Comparison of ENCODE assay signal across 9 cellular contexts in the genomic region with DNA sequence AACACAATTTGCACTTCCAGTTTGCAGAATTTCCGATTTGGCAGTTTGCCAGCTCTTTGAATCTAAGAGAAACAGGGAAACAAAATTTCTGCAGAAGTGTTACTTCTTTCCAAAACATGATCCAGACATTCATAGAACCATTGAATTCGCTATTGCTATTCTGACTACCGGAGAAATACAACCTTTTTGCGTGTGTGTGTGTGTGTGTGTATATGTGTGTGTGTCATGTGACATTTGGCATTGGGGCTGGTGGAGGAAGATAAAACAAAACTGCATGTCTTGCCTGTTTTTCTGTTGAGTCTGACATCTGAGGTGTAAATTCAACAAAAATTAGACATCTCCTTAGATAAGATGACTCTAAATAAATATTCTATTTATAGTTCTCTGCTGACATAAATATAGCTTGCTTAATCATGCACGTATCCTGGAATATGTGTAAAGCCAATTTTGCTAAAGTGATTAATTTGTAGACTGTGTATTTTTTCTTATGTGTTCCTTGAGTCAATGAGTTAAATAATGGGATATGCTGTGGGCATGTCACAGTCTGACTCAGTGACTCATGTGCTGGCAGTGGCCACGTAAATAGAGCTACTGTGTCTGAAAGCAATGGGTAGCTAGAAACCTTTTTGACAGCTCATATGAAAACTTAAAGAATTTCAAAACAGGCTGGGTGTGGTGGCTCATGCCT.
DNase-seq lines count a peak whose midpoint lies in the region; ATAC-seq and TF ChIP-seq lines count a peak whose summit lies in the region.
"Had no signal": no experiment of that assay in that cellular context is flagged by ENCODE, and none has a peak within 500 bp of the region (broad histone marks: within the 10 kb centered on the region; RNA-seq: fewer than 3 reads in every experiment).

No MANE protein-coding gene starts in this region.

- H3K27me3 Mint-ChIP-seq in CD14-positive monocyte (ENCODE audit: low read depth in 3 of 3), result no peaks in the 10 kb centered on the region
- no peaks in the 10 kb centered on the region for H3K27me3 Mint-ChIP-seq in activated naive CD8-positive, alpha-beta T cell treated with anti-CD3 and anti-CD28 coated beads for 36 hours
- H3K27me3 Mint-ChIP-seq: effector memory CD8-positive, alpha-beta T cell had no signal

- ATAC-seq in GM19468 (IDR thresholded peaks at IDR 0.05; ENCODE audit: extremely low read depth, unreplicated experiment), result peak; percentile 54
- no peak for ATAC-seq in HG03571 (IDR thresholded peaks at IDR 0.05; ENCODE audit: unreplicated experiment)
- ATAC-seq: effector memory CD8-positive, alpha-beta T cell had no signal

- no peaks in the 10 kb centered on the region for H3K36me3 Mint-ChIP-seq in CD14-positive monocyte
- H3K36me3 Mint-ChIP-seq in activated naive CD8-positive, alpha-beta T cell treated with anti-CD3 and anti-CD28 coated beads for 36 hours, result no peaks in the 10 kb centered on the region

- no peak for TF ChIP-seq CTCF in CD14-positive monocyte (IDR thresholded peaks at IDR 0.05)
- no peak for TF ChIP-seq CTCF in lower leg skin (IDR thresholded peaks at IDR 0.05)

- peaks cover 18% of the 10 kb centered on the region for H3K4me1 Mint-ChIP-seq in CD14-positive monocyte
- peaks cover 27% of the 10 kb centered on the region for H3K4me1 Mint-ChIP-seq in activated naive CD8-positive, alpha-beta T cell treated with anti-CD3 and anti-CD28 coated beads for 36 hours

- H3K9me3 Mint-ChIP-seq in CD14-positive monocyte, result peaks cover 0 to 4% (median 0%) of the 10 kb centered on the region in 7 donors
- no peaks in the 10 kb centered on the region for H3K9me3 Mint-ChIP-seq in activated naive CD8-positive, alpha-beta T cell treated with anti-CD3 and anti-CD28 coated beads for 36 hours
- H3K9me3 Mint-ChIP-seq: effector memory CD8-positive, alpha-beta T cell had no signal

- peak overlapping the region in 1 of 2 donors; percentile 84 for H3K4me3 Mint-ChIP-seq in CD14-positive monocyte
- peak overlapping the region; percentile 9 for H3K4me3 Mint-ChIP-seq in activated naive CD8-positive, alpha-beta T cell treated with anti-CD3 and anti-CD28 coated beads for 36 hours
- H3K4me3 Mint-ChIP-seq: effector memory CD8-positive, alpha-beta T cell had no signal

- intact Hi-C loops in CD14-positive monocyte (cut with micrococcal nuclease), result no loop called here
- intact Hi-C loops in lower leg skin (cut with DNase I; ENCODE audit: low total_unique reads), result no loop called here

- 2 to 6% methylated on average over 6 of the region's 6 CpGs for WGBS in lower leg skin, 2 donors

- DNase-seq in CD14-positive monocyte (ENCODE audit: low spot score), result peak; percentile 45
- DNase-seq in HUDEP-2 (lab: John Stamatoyannopoulos, UW; ENCODE audit: unreplicated experiment in 76 of 76), result peak in 73 of 76 experiments; percentile 0 to 82 (median 49)
- DNase-seq in activated naive CD8-positive, alpha-beta T cell treated with anti-CD3 and anti-CD28 coated beads for 36 hours, result peak; percentile 15
- peak; percentile 83 to 90 for DNase-seq in lower leg skin (ENCODE audit: low spot score in 2 of 2)
- DNase-seq in NCI-H1105 treated with DMSO at 0.1 percent for 48 hours (lab: John Stamatoyannopoulos, UW), result no peak
- no peak for DNase-seq in NCI-H345 treated with DMSO at 0.1 percent for 48 hours (lab: John Stamatoyannopoulos, UW; ENCODE audit: unreplicated experiment)

- peak overlapping the region; percentile 18 to 81 (median 70) for H3K27ac Mint-ChIP-seq in CD14-positive monocyte
- H3K27ac Mint-ChIP-seq in activated naive CD8-positive, alpha-beta T cell treated with anti-CD3 and anti-CD28 coated beads for 36 hours, result no peak overlapping the region
- H3K27ac Mint-ChIP-seq: effector memory CD8-positive, alpha-beta T cell had no signal

- H3K4me3 ChIP-seq in lower leg skin (ENCODE audit: low read depth, poor library complexity, severe bottlenecking), result no peak overlapping the region

- TF ChIP-seq POLR2A in lower leg skin (IDR thresholded peaks at IDR 0.05), result no peak

Comparison
In these comparisons a context has a peak if more than half of its experiments do, and no peak if none do; other contexts are left out.
1. DNase-seq: peak in CD14-positive monocyte (single experiment), HUDEP-2 (73 of 76), activated naive CD8-positive, alpha-beta T cell treated with anti-CD3 and anti-CD28 coated beads for 36 hours (single experiment) and lower leg skin (2 of 2); none in NCI-H1105 treated with DMSO at 0.1 percent for 48 hours (single experiment) and NCI-H345 treated with DMSO at 0.1 percent for 48 hours (single experiment).